In genomic region chr9:131214457-131214856, GRCh38 we compare ENCODE assay signal across 21 cellular contexts.
A peak's percentile ranks its signal among the peaks of the same experiment; 100 is the strongest.
DNase-seq lines count a peak whose midpoint lies in the region; TF ChIP-seq lines count a peak whose summit lies in the region.
"Had no signal": no experiment of that assay in that cellular context is flagged by ENCODE, and none has a peak within 500 bp of the region (broad histone marks: within the 10 kb centered on the region; RNA-seq: fewer than 3 reads in every experiment).

No MANE protein-coding gene starts in this region.

- no peak for TF ChIP-seq POLR2A in transverse colon (IDR thresholded peaks at IDR 0.05)

- in situ Hi-C loops in transverse colon (cut with MboI; ENCODE audit: low pct_ligation_motif_present in 1 of 4, low pct_unique_long_range_greater_than_20kb in 1 of 4, low sequenced_read_pairs in 3 of 4): no loop called here

- peak overlapping the region in 3 of 4 donors; percentile 1 to 36 (median 7) for H3K27ac ChIP-seq in transverse colon
- H3K27ac ChIP-seq: BLaER1 had no signal

- peak; percentile 45 for DNase-seq in activated CD8-positive, alpha-beta memory T cell treated with anti-CD3 and anti-CD28 coated beads for 24 hours
- no peak for DNase-seq in activated CD8-positive, alpha-beta memory T cell treated with anti-CD3 and anti-CD28 coated beads, Interleukin-2, amount 50 U/mL, for 48 hours
- DNase-seq in choroid plexus epithelial cell (ENCODE audit: low read depth) (peak; percentile 13), lung microvascular endothelial cell (ENCODE audit: low read depth in 2 of 2) (peak; percentile 39 to 54), transverse colon (no peak), GF-D8 (lab: John Stamatoyannopoulos, UW) (no peak), HT-29 (ENCODE audit: low spot score) (no peak)
- no peak for DNase-seq in stimulated activated CD4-positive, alpha-beta T cell treated with anti-CD3 and anti-CD28 coated beads, Interleukin-2, amount 100 ng/mL, for 48 hours
- DNase-seq: activated CD4-positive, alpha-beta T cell treated with anti-CD3 and anti-CD28 coated beads for 1 hour; Caco-2; DND-41; islet precursor cell; mesendoderm; natural killer cell; NCI-H1417; NCI-H526 treated with DMSO at 0.1 percent for 48 hours; posterior cingulate gyrus; stimulated activated CD4-positive, alpha-beta T cell treated with anti-CD3 and anti-CD28 coated beads, Interleukin-4, amount 100 ng/mL, for 1 hour; stimulated activated naive CD8-positive, alpha-beta T cell treated with anti-CD3 and anti-CD28 coated beads, Interleukin-15, amount 100 ng/mL, for 72 hours had no signal

- TF ChIP-seq CTCF in choroid plexus epithelial cell (conservative IDR thresholded peaks at IDR 0.05; ENCODE audit: low read depth, low read length): no peak
- TF ChIP-seq CTCF in transverse colon (IDR thresholded peaks at IDR 0.05): no peak

- H3K9me3 ChIP-seq in transverse colon: peaks cover 6% of the 10 kb centered on the region in 2 donors

- peaks cover 0 to 8% (median under 1%) of the 10 kb centered on the region in 4 donors for H3K36me3 ChIP-seq in transverse colon

- peaks cover 0 to 13% (median 0%) of the 10 kb centered on the region in 4 donors for H3K4me1 ChIP-seq in transverse colon
- H3K4me1 ChIP-seq: BLaER1, Caco-2 had no signal

- no peak for TF ChIP-seq EP300 in transverse colon (IDR thresholded peaks at IDR 0.05; ENCODE audit: low read depth)

- intact Hi-C loops in transverse colon (cut with DNase I; ENCODE audit: low total_unique reads): no loop called here

- 59% methylated on average over 4 of the region's 4 CpGs; no CpG with 5 or more reads in 1 of the 2 donors for WGBS in transverse colon (ENCODE audit: low coverage in 1 of 2), 2 donors

- H3K4me3 ChIP-seq in choroid plexus epithelial cell (ENCODE audit: low read depth, low read length) (no peak overlapping the region), transverse colon (no peak overlapping the region)
- H3K4me3 ChIP-seq: BLaER1, skin epidermis had no signal

- no peaks in the 10 kb centered on the region for H3K27me3 ChIP-seq in transverse colon
- H3K27me3 ChIP-seq: BLaER1 had no signal

Comparison
In these comparisons a context has a peak if more than half of its experiments do, and no peak if none do; other contexts are left out.
1. DNase-seq: peak in activated CD8-positive, alpha-beta memory T cell treated with anti-CD3 and anti-CD28 coated beads for 24 hours (single experiment), choroid plexus epithelial cell (single experiment) and lung microvascular endothelial cell (2 of 2); none in activated CD8-positive, alpha-beta memory T cell treated with anti-CD3 and anti-CD28 coated beads, Interleukin-2, amount 50 U/mL, for 48 hours (single experiment), transverse colon (single experiment), stimulated activated CD4-positive, alpha-beta T cell treated with anti-CD3 and anti-CD28 coated beads, Interleukin-2, amount 100 ng/mL, for 48 hours (0 of 2), GF-D8 (single experiment) and HT-29 (single experiment).